ENCODE assay signal across 8 cellular contexts in genomic region chr10:22315455-22316285, GRCh38. TPM values are rescaled to one million over a fixed set of nuclear protein-coding genes. Genes with fewer than 3 reads are reported as not detected.
DNase-seq lines count a peak whose midpoint lies in the region; ATAC-seq and TF ChIP-seq lines count a peak whose summit lies in the region.

No MANE protein-coding gene starts in this region.

- peak overlapping the region; percentile 94 for H4K8ac ChIP-seq in trophoblast cell (ENCODE audit: low read depth, low read length)

- H3K23ac ChIP-seq in trophoblast cell (ENCODE audit: low read length): no peak overlapping the region

- H3K9ac ChIP-seq in trophoblast cell (ENCODE audit: low read length): peak overlapping the region; percentile 51

- CTCF ChIA-PET in AG04450 (lab: Charles Lee): interaction anchor here (1.1 to 1.6 kb wide), 2 partner anchors 258 to 306 kb away, joined by 3 to 4 read pairs; no protein-coding TSS in a partner anchor

- H2AK5ac ChIP-seq in trophoblast cell (ENCODE audit: low read length): no peak overlapping the region

- H3K4me1 ChIP-seq in trophoblast cell (ENCODE audit: control insufficient read depth in 1 of 2, insufficient read depth in 2 of 2, low read length in 2 of 2): peaks cover 0 to 2% of the 10 kb centered on the region in 2 experiments

- no CpG with 5 or more reads among the region's 53 CpGs for WGBS in trophoblast cell (ENCODE audit: extremely low coverage, insufficient coverage, insufficient read length)

- peak overlapping the region; percentile 95 for H3K14ac ChIP-seq in trophoblast cell (ENCODE audit: low read length)

- H3K27ac ChIP-seq in AG04450 (ENCODE audit: low read depth, low read length) (peak overlapping the region; percentile 48), trophoblast cell (ENCODE audit: low read depth, low read length) (peak overlapping the region; percentile 49)

- H3K4ac ChIP-seq in trophoblast cell (ENCODE audit: low read depth, low read length): peak overlapping the region; percentile 56

- H3K9me3 ChIP-seq in AG04450 (ENCODE audit: control insufficient read depth, insufficient read depth, low read length): no peaks in the 10 kb centered on the region
- H3K9me3 ChIP-seq in trophoblast cell (ENCODE audit: insufficient read depth, low read depth, low read length): no peaks in the 10 kb centered on the region

- H3K36me3 ChIP-seq in trophoblast cell (ENCODE audit: control insufficient read depth in 1 of 2, insufficient read depth in 2 of 2, low read length in 2 of 2): no peaks in the 10 kb centered on the region

- peak overlapping the region; percentile 77 for H3K4me2 ChIP-seq in trophoblast cell (ENCODE audit: low read length)

- H2AFZ ChIP-seq in trophoblast cell (ENCODE audit: insufficient read depth, low read length, poor library complexity): peak overlapping the region; percentile 87

- peak overlapping the region; percentile 52 for H2BK12ac ChIP-seq in trophoblast cell (ENCODE audit: low read length)

- peak overlapping the region; percentile 85 for H2BK120ac ChIP-seq in trophoblast cell (ENCODE audit: insufficient read depth, low read length, poor library complexity)

- H3K27me3 ChIP-seq in AG04450 (ENCODE audit: control insufficient read depth, insufficient read depth, low read length) (no peaks in the 10 kb centered on the region), trophoblast cell (ENCODE audit: insufficient read depth, low read length) (no peaks in the 10 kb centered on the region)

- ATAC-seq in GM18867 (IDR thresholded peaks at IDR 0.05; ENCODE audit: unreplicated experiment) (peak; percentile 16), HG03066 (IDR thresholded peaks at IDR 0.05; ENCODE audit: low read depth, unreplicated experiment) (peak; percentile 22), SK-N-SH treated with all-trans-retinoic acid at 6 μM for 48 hours (peak; percentile 5; the same call in 2 of the 3 replicates)

- POLR2A ChIA-PET in AG04450 (lab: Yijun Ruan, JAX): interaction anchor here (0.6 to 2.3 kb wide), 6 partner anchors 9 to 303 kb away, joined by 3 to 19 read pairs (median 12); no protein-coding TSS in a partner anchor

- H4K91ac ChIP-seq in trophoblast cell (ENCODE audit: low read depth, low read length): peak overlapping the region; percentile 90

- H3K79me1 ChIP-seq in trophoblast cell (ENCODE audit: low read length): peaks cover 5% of the 10 kb centered on the region

- no peak for TF ChIP-seq CTCF in AG04450 (IDR thresholded peaks at IDR 0.05; ENCODE audit: low read depth, low read length)
- no peak for TF ChIP-seq CTCF in fibroblast of pulmonary artery (IDR thresholded peaks at IDR 0.05; ENCODE audit: low read length, missing control alignments)

- H3K79me2 ChIP-seq in trophoblast cell (ENCODE audit: control insufficient read depth, insufficient read depth, low read length, poor library complexity): peaks cover 5% of the 10 kb centered on the region

- H4K12ac ChIP-seq in trophoblast cell (ENCODE audit: low read depth, low read length): peak overlapping the region; percentile 96

- H3K18ac ChIP-seq in trophoblast cell (ENCODE audit: low read length): peak overlapping the region; percentile 82

- DNase-seq in AG04450 (ENCODE audit: low read depth, low spot score): no peak
- DNase-seq in fibroblast of pulmonary artery (ENCODE audit: low read depth): no peak
- DNase-seq in trophoblast cell: peak in 1 of 2 donors; percentile 36
- no peak for DNase-seq in NCI-H2196 (lab: John Stamatoyannopoulos, UW; ENCODE audit: unreplicated experiment)
- DNase-seq in NCI-H187 treated with DMSO at 0.1 percent for 48 hours (lab: John Stamatoyannopoulos, UW): no peak

- H3K4me3 ChIP-seq in AG04450 (ENCODE audit: low read depth, low read length): peak overlapping the region; percentile 80
- H3K4me3 ChIP-seq in fibroblast of pulmonary artery (replicated peaks; ENCODE audit: low read depth, low read length): peak overlapping the region; percentile 68
- peak overlapping the region; percentile 86 for H3K4me3 ChIP-seq in trophoblast cell (ENCODE audit: low read depth, low read length)

- H2BK5ac ChIP-seq in trophoblast cell (ENCODE audit: low read depth, low read length, poor library complexity): peak overlapping the region; percentile 68

TF ChIP-seq in SK-N-SH treated with all-trans-retinoic acid at 6 μM for 48 hours, 23 proteins besides CTCF, POLR2A, EP300 and RAD21:
- TF ChIP-seq ZC3H10 (CRISPR knock-in tag; IDR thresholded peaks at IDR 0.05) (no peak), ZNF70 (CRISPR knock-in tag; IDR thresholded peaks at IDR 0.05) (peak; percentile 90), TOX (CRISPR knock-in tag; IDR thresholded peaks at IDR 0.05; ENCODE audit: borderline replicate concordance) (no peak), CSDC2 (CRISPR knock-in tag; IDR thresholded peaks at IDR 0.05) (no peak)

RNA-seq across cellular contexts. Expression of gene COMMD3, which starts 0.5 kb away (rescaled TPM):
- polyA plus RNA-seq in AG04450 (2011; rRNA removed): 49.4 and 64.7 TPM in 2 replicates
- polyA minus RNA-seq in AG04450 (2011; rRNA and poly(A)+ RNA removed): 8.2 and 9.6 TPM in 2 replicates
- 22.3 and 23.4 TPM in 2 replicates for polyA plus RNA-seq in trophoblast cell (2013)

RNA-seq across cellular contexts. Expression of gene BMI1, which starts 5.2 kb away (rescaled TPM):
- 40.4 and 50.4 TPM in 2 replicates for polyA plus RNA-seq in AG04450 (2011; rRNA removed)
- polyA minus RNA-seq in AG04450 (2011; rRNA and poly(A)+ RNA removed): 47.1 and 57.3 TPM in 2 replicates
- polyA plus RNA-seq in trophoblast cell (2013): 10.1 and 10.3 TPM in 2 replicates

RNA-seq across cellular contexts. Expression of gene SPAG6, which starts 29.6 kb away (rescaled TPM):
- not detected in 2 replicates for polyA plus RNA-seq in AG04450 (2011; rRNA removed)
- not detected in 2 replicates for polyA minus RNA-seq in AG04450 (2011; rRNA and poly(A)+ RNA removed)
- not detected in 2 replicates for polyA plus RNA-seq in trophoblast cell (2013)
